Comparison of ENCODE assay signal across 14 cellular contexts in genomic region chr13:74485757-74486156, GRCh38.
"Had no signal": no experiment of that assay in that cellular context is flagged by ENCODE, and none has a peak within 500 bp of the region (broad histone marks: within the 10 kb centered on the region; RNA-seq: fewer than 3 reads in every experiment).

No MANE protein-coding gene starts in this region.

- H3K36me3 Mint-ChIP-seq: activated CD4-positive, alpha-beta memory T cell treated with anti-CD3 and anti-CD28 coated beads for 36 hours; activated naive CD8-positive, alpha-beta T cell treated with anti-CD3 and anti-CD28 coated beads, Interleukin-2, amount 10 ng/mL, durations not matched to agents 7 days and 5 days; brain; stimulated activated naive B cell treated with anti-CD40 and anti-IgM and Interleukin-4, amounts not matched to agents 10 μg/mL and 1 μg/mL and 100 μg/mL, for 72 hours had no signal

- H3K9me3 Mint-ChIP-seq: activated CD4-positive, alpha-beta memory T cell treated with anti-CD3 and anti-CD28 coated beads for 36 hours; nephron progenitor cell had no signal

- H3K27ac Mint-ChIP-seq: activated CD4-positive, alpha-beta memory T cell treated with anti-CD3 and anti-CD28 coated beads for 36 hours; activated naive CD8-positive, alpha-beta T cell treated with anti-CD3 and anti-CD28 coated beads, Interleukin-2, amount 10 ng/mL, durations not matched to agents 7 days and 5 days; activated T-cell treated with anti-CD3 and anti-CD28 coated beads, Interleukin-2, amount 50 U/mL, for 72 hours; nephron progenitor cell; stimulated activated naive B cell treated with anti-CD40 and anti-IgM and Interleukin-4, amounts not matched to agents 10 μg/mL and 1 μg/mL and 100 μg/mL, for 72 hours; T-helper 17 cell had no signal

- H3K4me3 Mint-ChIP-seq: activated CD4-positive, alpha-beta memory T cell treated with anti-CD3 and anti-CD28 coated beads for 36 hours; activated naive CD8-positive, alpha-beta T cell treated with anti-CD3 and anti-CD28 coated beads, Interleukin-2, amount 10 ng/mL, durations not matched to agents 7 days and 5 days; activated T-cell treated with anti-CD3 and anti-CD28 coated beads, Interleukin-2, amount 50 U/mL, for 72 hours; brain; nephron progenitor cell; stimulated activated naive B cell treated with anti-CD40 and anti-IgM and Interleukin-4, amounts not matched to agents 10 μg/mL and 1 μg/mL and 100 μg/mL, for 72 hours; T-helper 17 cell had no signal

- DNase-seq: activated CD4-positive, alpha-beta memory T cell treated with anti-CD3 and anti-CD28 coated beads for 36 hours; activated CD8-positive, alpha-beta memory T cell treated with anti-CD3 and anti-CD28 coated beads, Interleukin-2, amount 50 U/mL, for 4 hours; activated naive CD8-positive, alpha-beta T cell treated with anti-CD3 and anti-CD28 coated beads, Interleukin-2, amount 10 ng/mL, durations not matched to agents 7 days and 5 days; activated T-cell treated with anti-CD3 and anti-CD28 coated beads, Interleukin-2, amount 50 U/mL, for 72 hours; central memory CD4-positive, alpha-beta T cell; effector CD8-positive, alpha-beta T cell; foreskin keratinocyte; nephron progenitor cell; occipital lobe; stimulated activated naive B cell treated with anti-CD40 and anti-IgM and Interleukin-4, amounts not matched to agents 10 μg/mL and 1 μg/mL and 100 μg/mL, for 72 hours; T-helper 17 cell; trophoblast cell; WERI-Rb-1 had no signal

- ATAC-seq: foreskin keratinocyte, T-helper 17 cell had no signal

- H3K4me1 Mint-ChIP-seq: brain, nephron progenitor cell had no signal

- H3K27me3 Mint-ChIP-seq: activated naive CD8-positive, alpha-beta T cell treated with anti-CD3 and anti-CD28 coated beads, Interleukin-2, amount 10 ng/mL, durations not matched to agents 7 days and 5 days; brain had no signal
